ENCODE assay signal across 8 cellular contexts in the genomic region with DNA sequence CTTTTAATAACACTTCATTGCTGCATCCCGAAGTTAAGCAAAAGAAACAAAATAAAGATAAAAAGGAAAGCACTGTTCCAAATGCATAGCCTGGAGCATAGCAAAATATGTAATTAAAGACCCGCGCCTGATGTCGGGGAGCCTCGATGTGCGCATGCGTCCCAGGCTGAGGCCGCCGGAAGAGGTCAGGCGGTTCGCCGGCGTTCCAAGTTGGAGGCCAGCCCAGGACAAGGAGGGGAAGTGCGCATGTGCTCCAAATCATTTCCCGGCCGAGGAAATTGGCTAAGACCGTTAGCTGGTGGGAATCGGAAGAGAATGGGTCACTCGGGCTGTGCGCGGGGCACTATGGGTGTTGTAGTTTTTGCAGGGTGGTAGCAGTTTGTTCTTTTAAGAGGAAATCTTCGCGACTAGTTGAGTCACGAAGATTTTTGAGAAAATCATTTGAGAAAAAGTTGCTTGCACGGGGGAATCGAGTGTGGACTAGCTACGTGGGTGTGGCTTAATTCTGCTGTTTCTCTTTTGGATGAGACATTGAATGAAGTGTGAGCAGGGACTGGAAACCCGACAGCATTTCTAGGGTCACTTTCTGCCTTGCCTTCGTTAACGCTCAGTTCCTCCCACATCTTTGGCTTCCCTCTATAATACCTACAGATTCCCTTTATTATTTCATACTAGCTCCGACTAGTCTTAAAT. TPM values are rescaled to one million over a fixed set of nuclear protein-coding genes. Genes with fewer than 3 reads are reported as not detected.
DNase-seq lines count a peak whose midpoint lies in the region; ATAC-seq lines count a peak whose summit lies in the region.

No MANE protein-coding gene starts in this region.

- no peaks in the 10 kb centered on the region for H3K36me3 Mint-ChIP-seq in activated CD4-positive, alpha-beta memory T cell treated with anti-CD3 and anti-CD28 coated beads for 36 hours

- DNase-seq in DMS53 treated with DMSO at 0.1 percent for 48 hours (lab: John Stamatoyannopoulos, UW; ENCODE audit: unreplicated experiment) (peak; percentile 89), NCI-H748 (lab: John Stamatoyannopoulos, UW; ENCODE audit: unreplicated experiment) (peak; percentile 66), dermis microvascular lymphatic vessel endothelial cell (ENCODE audit: low read depth in 2 of 2) (peak; percentile 95), left lobe of liver (ENCODE audit: low spot score) (peak; percentile 97)
- DNase-seq in activated CD4-positive, alpha-beta memory T cell treated with anti-CD3 and anti-CD28 coated beads for 36 hours = peak; percentile 87
- DNase-seq in stimulated activated CD4-positive, alpha-beta T cell treated with anti-CD3 and anti-CD28 coated beads, Interleukin-1b, Interleukin-23, amount 100 ng/mL, for 48 hours = peak; percentile 84

- peak overlapping the region; percentile 80 for H3K4me3 Mint-ChIP-seq in activated CD4-positive, alpha-beta memory T cell treated with anti-CD3 and anti-CD28 coated beads for 36 hours

- no peaks in the 10 kb centered on the region for H3K9me3 Mint-ChIP-seq in activated CD4-positive, alpha-beta memory T cell treated with anti-CD3 and anti-CD28 coated beads for 36 hours

- ATAC-seq in HG02884 (IDR thresholded peaks at IDR 0.05; ENCODE audit: unreplicated experiment) = peak; percentile 54
- peak; percentile 98 for ATAC-seq in left lobe of liver
- no peak for ATAC-seq in GM18519 (IDR thresholded peaks at IDR 0.05; ENCODE audit: low FRiP score, unreplicated experiment)

- CTCF ChIA-PET in activated CD4-positive, alpha-beta memory T cell treated with anti-CD3 and anti-CD28 coated beads for 36 hours (lab: Charles Lee) = interaction anchor here (1.2 kb wide), 2 partner anchors 24 to 25 kb away, joined by 3 to 5 read pairs; no protein-coding TSS in a partner anchor

- peaks cover 7% of the 10 kb centered on the region for H3K27me3 Mint-ChIP-seq in activated CD4-positive, alpha-beta memory T cell treated with anti-CD3 and anti-CD28 coated beads for 36 hours

- intact Hi-C loops in activated CD4-positive, alpha-beta memory T cell treated with anti-CD3 and anti-CD28 coated beads for 36 hours (cut with micrococcal nuclease) = no loop called here

- peak overlapping the region; percentile 67 for H3K27ac Mint-ChIP-seq in activated CD4-positive, alpha-beta memory T cell treated with anti-CD3 and anti-CD28 coated beads for 36 hours

- POLR2A ChIA-PET in activated CD4-positive, alpha-beta memory T cell treated with anti-CD3 and anti-CD28 coated beads for 36 hours (lab: Charles Lee) = no interaction called here

- H3K4me1 Mint-ChIP-seq in activated CD4-positive, alpha-beta memory T cell treated with anti-CD3 and anti-CD28 coated beads for 36 hours (ENCODE audit: low read depth) = peaks cover 21% of the 10 kb centered on the region

RNA-seq across cellular contexts. Expression of a gene that starts 31.0 kb away (rescaled TPM):
- total RNA-seq in activated CD4-positive, alpha-beta memory T cell treated with anti-CD3 and anti-CD28 coated beads for 36 hours = not detected
- 0.13 TPM in 1 of 2 replicates, not detected in the other for total RNA-seq in dermis microvascular lymphatic vessel endothelial cell
- 9.5 TPM for total RNA-seq in left lobe of liver
